In genomic region chr1:32273389-32274208, GRCh38 we compare ENCODE assay signal across 7 cellular contexts. TPM values are rescaled to one million over a fixed set of nuclear protein-coding genes. Genes with fewer than 3 reads are reported as not detected.
A peak's percentile ranks its signal among the peaks of the same experiment; 100 is the strongest.
DNase-seq lines count a peak whose midpoint lies in the region; ATAC-seq and TF ChIP-seq lines count a peak whose summit lies in the region.

No MANE protein-coding gene starts in this region.

- H4K20me1 ChIP-seq in Loucy (ENCODE audit: insufficient read depth, low read length, poor library complexity, severe bottlenecking), result no peaks in the 10 kb centered on the region

- peaks cover 32% of the 10 kb centered on the region for H3K4me1 ChIP-seq in Loucy (ENCODE audit: insufficient read depth, low read length, poor library complexity, severe bottlenecking)
- peaks cover 0 to 7% (median 0%) of the 10 kb centered on the region in 3 donors for H3K4me1 ChIP-seq in gastroesophageal sphincter

- no peaks in the 10 kb centered on the region for H3K9me3 Mint-ChIP-seq in WTC11

- POLR2A ChIA-PET in WTC11 (lab: Charles Lee), result interaction anchor here (2.3 to 2.8 kb wide), 3 partner anchors 18 to 33 kb away, joined by 8 to 16 read pairs (median 16); partner anchors contain the start of gene HDAC1

- H3K27me3 Mint-ChIP-seq in WTC11 (ENCODE audit: low read depth), result no peaks in the 10 kb centered on the region

- H3K4me1 Mint-ChIP-seq in WTC11, result peaks cover 38% of the 10 kb centered on the region

- CTCF ChIA-PET in WTC11 (lab: Charles Lee), result interaction anchor here (1.0 to 4.0 kb wide), 7 partner anchors 24 to 485 kb away, joined by 3 to 39 read pairs (median 5); no protein-coding TSS in a partner anchor

- H3K27ac Mint-ChIP-seq in WTC11, result peak overlapping the region; percentile 94

- WGBS in gastroesophageal sphincter (ENCODE audit: low coverage in 1 of 2), 2 donors, result 36 to 39% methylated on average over 7 to 8 of the region's 10 CpGs

- no peak for TF ChIP-seq EP300 in gastroesophageal sphincter (IDR thresholded peaks at IDR 0.05)

- peaks cover 33% of the 10 kb centered on the region; the same call in 1 of the 2 replicates for H3K36me3 ChIP-seq in Loucy (ENCODE audit: insufficient read depth, low read length)
- no peaks in the 10 kb centered on the region for H3K36me3 ChIP-seq in gastroesophageal sphincter

- H3K27ac ChIP-seq in gastroesophageal sphincter, result no peak overlapping the region

- no peak for TF ChIP-seq POLR2A in gastroesophageal sphincter (IDR thresholded peaks at IDR 0.05)

- H3F3A ChIP-seq in Loucy (ENCODE audit: low read depth), result no peaks in the 10 kb centered on the region

- H3K9ac ChIP-seq in Loucy (ENCODE audit: low read depth, low read length, poor library complexity, severe bottlenecking), result peak overlapping the region; percentile 88

- no peak overlapping the region for H2AFZ ChIP-seq in Loucy (ENCODE audit: low read length)

- H3K9me3 ChIP-seq in Loucy (ENCODE audit: insufficient read depth, low read depth, low read length) (no peaks in the 10 kb centered on the region), gastroesophageal sphincter (no peaks in the 10 kb centered on the region)

- H3K4me3 ChIP-seq in Loucy (ENCODE audit: low read length, poor library complexity, severe bottlenecking) (peak overlapping the region; percentile 75), gastroesophageal sphincter (no peak overlapping the region)

- peak; percentile 79 for DNase-seq in WTC11 (ENCODE audit: low spot score)
- DNase-seq in effector CD8-positive, alpha-beta T cell (lab: John Stamatoyannopoulos, UW), result peak; percentile 75
- DNase-seq in stimulated activated CD4-positive, alpha-beta T cell treated with anti-CD3 and anti-CD28 coated beads, Interleukin-4, amount 100 ng/mL, for 4 hours, result peak; percentile 64 to 95
- no peak for DNase-seq in HCEC 1CT
- no peak for DNase-seq in cortex of kidney (lab: John Stamatoyannopoulos, UW)

- peak overlapping the region; percentile 91 for H3K4me2 ChIP-seq in Loucy (ENCODE audit: low read depth, low read length, poor library complexity, severe bottlenecking)

- peaks cover 10% of the 10 kb centered on the region for H3K36me3 Mint-ChIP-seq in WTC11

- ATAC-seq in WTC11 (peak; percentile 95), gastroesophageal sphincter (no peak)

- no peak for TF ChIP-seq CTCF in Loucy (conservative IDR thresholded peaks at IDR 0.05; ENCODE audit: low read length)
- TF ChIP-seq CTCF in WTC11 (IDR thresholded peaks at IDR 0.05), result no peak
- TF ChIP-seq CTCF in gastroesophageal sphincter (IDR thresholded peaks at IDR 0.05), result no peak

- peak overlapping the region; percentile 67 for H3K4me3 Mint-ChIP-seq in WTC11

- H3K27me3 ChIP-seq in Loucy (ENCODE audit: insufficient read depth, low read length, poor library complexity, severe bottlenecking) (no peaks in the 10 kb centered on the region), gastroesophageal sphincter (peaks cover 53% of the 10 kb centered on the region)

- peaks cover 46% of the 10 kb centered on the region for H3K79me2 ChIP-seq in Loucy (ENCODE audit: insufficient read depth, low read length)

- H3K9me2 ChIP-seq in Loucy (replicated peaks; ENCODE audit: low read depth, low read length), result no peaks in the 10 kb centered on the region

TF ChIP-seq in WTC11, 78 proteins besides CTCF, POLR2A, EP300 and RAD21:
- TF ChIP-seq SP1 (CRISPR knock-in tag; conservative IDR thresholded peaks at IDR 0.05) (peak; percentile 50; the same call in 1 of the 2 replicates), ZNF232 (CRISPR knock-in tag; IDR thresholded peaks at IDR 0.05) (no peak), MXD4 (CRISPR knock-in tag; IDR thresholded peaks at IDR 0.05; ENCODE audit: borderline replicate concordance) (no peak), ZBTB43 (CRISPR knock-in tag; IDR thresholded peaks at IDR 0.05) (peak; percentile 93; the same call in 1 of the 2 replicates), ZNF263 (CRISPR knock-in tag; IDR thresholded peaks at IDR 0.05; ENCODE audit: low read depth) (peak; percentile 87; the same call in 1 of the 2 replicates)

RNA-seq across cellular contexts. Expression of gene HDAC1, which starts 18.3 kb away (rescaled TPM):
- total RNA-seq in WTC11 (2021) (108 to 120 TPM (median 119 TPM) in 3 replicates), gastroesophageal sphincter (10 to 100 TPM; 49.5 to 60.5 (median 59.5) TPM)

RNA-seq across cellular contexts. Expression of gene LCK, which starts 22.5 kb away (rescaled TPM):
- total RNA-seq in WTC11 (2021) (51.0 to 60.5 TPM (median 57.0 TPM) in 3 replicates), gastroesophageal sphincter (1 to 10 TPM in 2 of 4 donors, under 1 TPM in 2; 0.47 to 3.5 (median 1.2) TPM)

RNA-seq across cellular contexts. Expression of gene FAM167B, which starts 26.6 kb away (rescaled TPM):
- 5.4 to 7.4 TPM (median 7.1 TPM) in 3 replicates for total RNA-seq in WTC11 (2021)
- total RNA-seq in gastroesophageal sphincter, result 1 to 10 TPM in 3 of 4 donors, under 1 TPM in 1; 0.40 to 4.4 (median 2.2) TPM

RNA-seq across cellular contexts. Expression of gene EIF3I, which starts 51.4 kb away (rescaled TPM):
- 237 to 243 TPM (median 241 TPM) in 3 replicates for total RNA-seq in WTC11 (2021)
- 100 to 1,000 TPM; 123 to 224 (median 171) TPM for total RNA-seq in gastroesophageal sphincter

RNA-seq across cellular contexts. Expression of gene TMEM234, which starts 51.4 kb away (rescaled TPM):
- total RNA-seq in WTC11 (2021) (10.3 to 11.9 TPM (median 11.4 TPM) in 3 replicates), gastroesophageal sphincter (10 to 100 TPM in 2 of 4 donors, 1 to 10 TPM in 2; 3.5 to 17.9 (median 9.9) TPM)

Comparison
In these comparisons a context has a peak if more than half of its experiments do, and no peak if none do; other contexts are left out.
1. DNase-seq: peak in WTC11 (single experiment), effector CD8-positive, alpha-beta T cell (single experiment) and stimulated activated CD4-positive, alpha-beta T cell treated with anti-CD3 and anti-CD28 coated beads, Interleukin-4, amount 100 ng/mL, for 4 hours (2 of 2); none in HCEC 1CT (single experiment) and cortex of kidney (single experiment).
2. RNA of gene LCK, which starts 22.5 kb away (total RNA-seq): 51.0 to 60.5 TPM in WTC11; 0.47 to 3.5 TPM in gastroesophageal sphincter; every median in the first group is over 10 times any median in the second.